Comparison of ENCODE assay signal across 1 cellular context in the genomic region with DNA sequence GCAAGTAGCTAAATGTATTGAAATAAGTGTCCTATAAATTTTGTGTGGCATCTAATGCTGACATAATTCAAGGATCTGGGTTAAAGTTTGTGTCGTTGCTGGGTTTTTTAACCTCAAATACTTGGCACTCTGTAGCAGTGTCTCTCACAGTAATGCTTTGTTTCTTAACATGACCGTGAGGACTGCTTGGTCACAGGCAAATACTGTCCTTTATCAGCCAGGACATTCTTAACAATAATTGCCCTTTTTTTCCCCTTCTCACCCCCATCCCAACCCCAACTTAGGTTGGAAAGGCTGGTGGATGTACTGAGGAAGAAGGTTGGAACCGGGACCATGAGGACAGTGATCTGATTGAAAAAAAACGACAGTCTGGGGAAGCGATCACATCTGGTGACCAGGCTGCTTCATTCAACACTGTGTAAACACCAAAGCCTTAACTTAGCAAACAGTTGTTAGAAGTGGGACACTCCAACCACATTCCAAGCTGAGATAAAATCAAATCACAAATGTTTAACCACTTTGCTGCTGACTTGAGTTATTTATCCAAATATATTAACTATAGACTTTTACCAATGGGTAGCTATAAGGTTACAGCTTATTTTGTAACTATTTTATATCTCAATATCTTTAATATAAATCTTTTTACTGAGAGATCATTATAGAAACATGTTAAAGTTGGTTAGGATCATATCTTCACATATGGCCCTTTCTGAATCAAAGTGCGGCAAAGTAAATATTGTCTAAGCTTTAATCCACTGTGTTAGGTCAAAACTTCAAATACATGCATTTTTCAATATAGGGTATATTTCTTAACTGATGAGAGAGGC.
TF ChIP-seq lines count a peak whose summit lies in the region.

No MANE protein-coding gene starts in this region.

TF ChIP-seq in HepG2, 621 proteins besides CTCF, POLR2A, EP300 and RAD21 (continued from another document and continues in another):
- TF ChIP-seq SALL1 (CRISPR knock-in tag; IDR thresholded peaks at IDR 0.05) = peak; percentile 100
- TF ChIP-seq NR2F6 (IDR thresholded peaks at IDR 0.05) = peak; percentile 94
- peak; percentile 88 for TF ChIP-seq NR2F6 (CRISPR knock-in tag; IDR thresholded peaks at IDR 0.05)
- TF ChIP-seq SIX4 (CRISPR knock-in tag; IDR thresholded peaks at IDR 0.05) = peak; percentile 96
- no peak for TF ChIP-seq ZNF570 (CRISPR knock-in tag; IDR thresholded peaks at IDR 0.05; ENCODE audit: borderline replicate concordance)
- TF ChIP-seq NFYC (CRISPR knock-in tag; IDR thresholded peaks at IDR 0.05) = peak; percentile 63
- no peak for TF ChIP-seq ZNF282 (IDR thresholded peaks at IDR 0.05; ENCODE audit: partially characterized antibody)
- no peak for TF ChIP-seq ZNF75D (CRISPR knock-in tag; IDR thresholded peaks at IDR 0.05; ENCODE audit: borderline replicate concordance)
- no peak for TF ChIP-seq PHB2 (IDR thresholded peaks at IDR 0.05; ENCODE audit: partially characterized antibody)
- peak; percentile 0; the same call in 1 of the 2 replicates for TF ChIP-seq SRF (IDR thresholded peaks at IDR 0.05; ENCODE audit: low read depth, low read length)
- TF ChIP-seq PITX1 (CRISPR knock-in tag; IDR thresholded peaks at IDR 0.05) = peak; percentile 100
- TF ChIP-seq ZNF772 (CRISPR knock-in tag; IDR thresholded peaks at IDR 0.05) = peak; percentile 95
- peak; percentile 65; the same call in 1 of the 2 replicates for TF ChIP-seq JUN (CRISPR knock-in tag; IDR thresholded peaks at IDR 0.05)
- TF ChIP-seq ZBTB39 (CRISPR knock-in tag; IDR thresholded peaks at IDR 0.05) = peak; percentile 73; the same call in 1 of the 2 replicates
- no peak for TF ChIP-seq FIP1L1 (IDR thresholded peaks at IDR 0.05; ENCODE audit: borderline replicate concordance, insufficient read depth, low read depth, low read length)
- TF ChIP-seq MEIS2 (CRISPR knock-in tag; IDR thresholded peaks at IDR 0.05) = no peak; the same call in 1 of the 2 replicates
- TF ChIP-seq FOSL1 (CRISPR knock-in tag; IDR thresholded peaks at IDR 0.05; ENCODE audit: borderline replicate concordance) = peak; percentile 74
- TF ChIP-seq SOX6 (IDR thresholded peaks at IDR 0.05) = no peak
- TF ChIP-seq SOX6 (CRISPR knock-in tag; IDR thresholded peaks at IDR 0.05) = peak; percentile 97
- TF ChIP-seq ZNF530 (CRISPR knock-in tag; IDR thresholded peaks at IDR 0.05; ENCODE audit: low read depth) = no peak
- TF ChIP-seq SUZ12 (IDR thresholded peaks at IDR 0.05; ENCODE audit: low read depth, low read length) = no peak
- TF ChIP-seq, protein P1, sequence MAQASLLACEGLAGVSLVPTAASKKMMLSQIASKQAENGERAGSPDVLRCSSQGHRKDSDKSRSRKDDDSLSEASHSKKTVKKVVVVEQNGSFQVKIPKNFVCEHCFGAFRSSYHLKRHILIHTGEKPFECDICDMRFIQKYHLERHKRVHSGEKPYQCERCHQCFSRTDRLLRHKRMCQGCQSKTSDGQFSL (CRISPR knock-in tag; IDR thresholded peaks at IDR 0.05) = peak; percentile 91
- no peak for TF ChIP-seq CCAR2 (optimal IDR thresholded peaks at IDR 0.05; ENCODE audit: low read depth, low read length)
- TF ChIP-seq RFX5 (IDR thresholded peaks at IDR 0.05; ENCODE audit: low read depth, low read length) = no peak
- peak; percentile 91; the same call in 1 of the 2 replicates for TF ChIP-seq ZKSCAN8 (CRISPR knock-in tag; IDR thresholded peaks at IDR 0.05; ENCODE audit: borderline replicate concordance)
- TF ChIP-seq TMF1 (CRISPR knock-in tag; IDR thresholded peaks at IDR 0.05; ENCODE audit: low read depth) = peak; percentile 76; the same call in 1 of the 2 replicates
- TF ChIP-seq ZFP90 (CRISPR knock-in tag; IDR thresholded peaks at IDR 0.05; ENCODE audit: borderline replicate concordance) = peak; percentile 83
- TF ChIP-seq, protein P2, sequence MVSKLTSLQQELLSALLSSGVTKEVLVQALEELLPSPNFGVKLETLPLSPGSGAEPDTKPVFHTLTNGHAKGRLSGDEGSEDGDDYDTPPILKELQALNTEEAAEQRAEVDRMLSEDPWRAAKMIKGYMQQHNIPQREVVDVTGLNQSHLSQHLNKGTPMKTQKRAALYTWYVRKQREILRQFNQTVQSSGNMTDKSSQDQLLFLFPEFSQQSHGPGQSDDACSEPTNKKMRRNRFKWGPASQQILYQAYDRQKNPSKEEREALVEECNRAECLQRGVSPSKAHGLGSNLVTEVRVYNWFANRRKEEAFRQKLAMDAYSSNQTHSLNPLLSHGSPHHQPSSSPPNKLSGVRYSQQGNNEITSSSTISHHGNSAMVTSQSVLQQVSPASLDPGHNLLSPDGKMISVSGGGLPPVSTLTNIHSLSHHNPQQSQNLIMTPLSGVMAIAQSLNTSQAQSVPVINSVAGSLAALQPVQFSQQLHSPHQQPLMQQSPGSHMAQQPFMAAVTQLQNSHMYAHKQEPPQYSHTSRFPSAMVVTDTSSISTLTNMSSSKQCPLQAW (CRISPR knock-in tag; IDR thresholded peaks at IDR 0.05) = no peak
- TF ChIP-seq PBX2 (CRISPR knock-in tag; IDR thresholded peaks at IDR 0.05) = peak; percentile 20; the same call in 1 of the 2 replicates
- no peak; the same call in 1 of the 2 replicates for TF ChIP-seq TRAFD1 (CRISPR knock-in tag; IDR thresholded peaks at IDR 0.05; ENCODE audit: borderline replicate concordance)
- peak; percentile 80 for TF ChIP-seq GATAD1 (CRISPR knock-in tag; IDR thresholded peaks at IDR 0.05)
- TF ChIP-seq KLF9 (CRISPR knock-in tag; IDR thresholded peaks at IDR 0.05; ENCODE audit: low read depth) = peak; percentile 72; the same call in 1 of the 2 replicates
- TF ChIP-seq ZNF510 (CRISPR knock-in tag; IDR thresholded peaks at IDR 0.05; ENCODE audit: low read depth) = no peak
- TF ChIP-seq ZNF607 (CRISPR knock-in tag; IDR thresholded peaks at IDR 0.05; ENCODE audit: borderline replicate concordance) = no peak
- peak; percentile 74; the same call in 1 of the 2 replicates for TF ChIP-seq HNF4G (IDR thresholded peaks at IDR 0.05; ENCODE audit: borderline replicate concordance, low read depth, low read length)
- TF ChIP-seq HNF4G (CRISPR knock-in tag; IDR thresholded peaks at IDR 0.05; ENCODE audit: borderline replicate concordance, low read depth) = no peak; the same call in 1 of the 2 replicates
- no peak for TF ChIP-seq ZFP36L1 (CRISPR knock-in tag; IDR thresholded peaks at IDR 0.05)
- no peak for TF ChIP-seq SP2 (CRISPR knock-in tag; IDR thresholded peaks at IDR 0.05)
- TF ChIP-seq ZSCAN12 (CRISPR knock-in tag; IDR thresholded peaks at IDR 0.05) = peak; percentile 87; the same call in 1 of the 2 replicates
- TF ChIP-seq, protein P3, sequence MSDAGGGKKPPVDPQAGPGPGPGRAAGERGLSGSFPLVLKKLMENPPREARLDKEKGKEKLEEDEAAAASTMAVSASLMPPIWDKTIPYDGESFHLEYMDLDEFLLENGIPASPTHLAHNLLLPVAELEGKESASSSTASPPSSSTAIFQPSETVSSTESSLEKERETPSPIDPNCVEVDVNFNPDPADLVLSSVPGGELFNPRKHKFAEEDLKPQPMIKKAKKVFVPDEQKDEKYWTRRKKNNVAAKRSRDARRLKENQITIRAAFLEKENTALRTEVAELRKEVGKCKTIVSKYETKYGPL (CRISPR knock-in tag; IDR thresholded peaks at IDR 0.05) = no peak
- TF ChIP-seq ZBTB37 (CRISPR knock-in tag; IDR thresholded peaks at IDR 0.05) = no peak
- TF ChIP-seq RCOR2 (CRISPR knock-in tag; IDR thresholded peaks at IDR 0.05) = peak; percentile 98
- TF ChIP-seq, protein P4, sequence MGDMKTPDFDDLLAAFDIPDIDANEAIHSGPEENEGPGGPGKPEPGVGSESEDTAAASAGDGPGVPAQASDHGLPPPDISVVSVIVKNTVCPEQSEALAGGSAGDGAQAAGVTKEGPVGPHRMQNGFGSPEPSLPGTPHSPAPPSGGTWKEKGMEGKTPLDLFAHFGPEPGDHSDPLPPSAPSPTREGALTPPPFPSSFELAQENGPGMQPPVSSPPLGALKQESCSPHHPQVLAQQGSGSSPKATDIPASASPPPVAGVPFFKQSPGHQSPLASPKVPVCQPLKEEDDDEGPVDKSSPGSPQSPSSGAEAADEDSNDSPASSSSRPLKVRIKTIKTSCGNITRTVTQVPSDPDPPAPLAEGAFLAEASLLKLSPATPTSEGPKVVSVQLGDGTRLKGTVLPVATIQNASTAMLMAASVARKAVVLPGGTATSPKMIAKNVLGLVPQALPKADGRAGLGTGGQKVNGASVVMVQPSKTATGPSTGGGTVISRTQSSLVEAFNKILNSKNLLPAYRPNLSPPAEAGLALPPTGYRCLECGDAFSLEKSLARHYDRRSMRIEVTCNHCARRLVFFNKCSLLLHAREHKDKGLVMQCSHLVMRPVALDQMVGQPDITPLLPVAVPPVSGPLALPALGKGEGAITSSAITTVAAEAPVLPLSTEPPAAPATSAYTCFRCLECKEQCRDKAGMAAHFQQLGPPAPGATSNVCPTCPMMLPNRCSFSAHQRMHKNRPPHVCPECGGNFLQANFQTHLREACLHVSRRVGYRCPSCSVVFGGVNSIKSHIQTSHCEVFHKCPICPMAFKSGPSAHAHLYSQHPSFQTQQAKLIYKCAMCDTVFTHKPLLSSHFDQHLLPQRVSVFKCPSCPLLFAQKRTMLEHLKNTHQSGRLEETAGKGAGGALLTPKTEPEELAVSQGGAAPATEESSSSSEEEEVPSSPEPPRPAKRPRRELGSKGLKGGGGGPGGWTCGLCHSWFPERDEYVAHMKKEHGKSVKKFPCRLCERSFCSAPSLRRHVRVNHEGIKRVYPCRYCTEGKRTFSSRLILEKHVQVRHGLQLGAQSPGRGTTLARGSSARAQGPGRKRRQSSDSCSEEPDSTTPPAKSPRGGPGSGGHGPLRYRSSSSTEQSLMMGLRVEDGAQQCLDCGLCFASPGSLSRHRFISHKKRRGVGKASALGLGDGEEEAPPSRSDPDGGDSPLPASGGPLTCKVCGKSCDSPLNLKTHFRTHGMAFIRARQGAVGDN (CRISPR knock-in tag; IDR thresholded peaks at IDR 0.05) = no peak
- TF ChIP-seq, protein P5, sequence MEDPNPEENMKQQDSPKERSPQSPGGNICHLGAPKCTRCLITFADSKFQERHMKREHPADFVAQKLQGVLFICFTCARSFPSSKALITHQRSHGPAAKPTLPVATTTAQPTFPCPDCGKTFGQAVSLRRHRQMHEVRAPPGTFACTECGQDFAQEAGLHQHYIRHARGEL (CRISPR knock-in tag; IDR thresholded peaks at IDR 0.05) = no peak
- TF ChIP-seq, protein P6, sequence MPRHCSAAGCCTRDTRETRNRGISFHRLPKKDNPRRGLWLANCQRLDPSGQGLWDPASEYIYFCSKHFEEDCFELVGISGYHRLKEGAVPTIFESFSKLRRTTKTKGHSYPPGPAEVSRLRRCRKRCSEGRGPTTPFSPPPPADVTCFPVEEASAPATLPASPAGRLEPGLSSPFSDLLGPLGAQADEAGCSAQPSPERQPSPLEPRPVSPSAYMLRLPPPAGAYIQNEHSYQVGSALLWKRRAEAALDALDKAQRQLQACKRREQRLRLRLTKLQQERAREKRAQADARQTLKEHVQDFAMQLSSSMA (CRISPR knock-in tag; IDR thresholded peaks at IDR 0.05) = no peak
- peak; percentile 96 for TF ChIP-seq ATF2 (CRISPR knock-in tag; IDR thresholded peaks at IDR 0.05)
- TF ChIP-seq TCF12 (IDR thresholded peaks at IDR 0.05) = no peak
- TF ChIP-seq TCF12 (CRISPR knock-in tag; IDR thresholded peaks at IDR 0.05) = peak; percentile 93; the same call in 1 of the 2 replicates
